In the genomic region with DNA sequence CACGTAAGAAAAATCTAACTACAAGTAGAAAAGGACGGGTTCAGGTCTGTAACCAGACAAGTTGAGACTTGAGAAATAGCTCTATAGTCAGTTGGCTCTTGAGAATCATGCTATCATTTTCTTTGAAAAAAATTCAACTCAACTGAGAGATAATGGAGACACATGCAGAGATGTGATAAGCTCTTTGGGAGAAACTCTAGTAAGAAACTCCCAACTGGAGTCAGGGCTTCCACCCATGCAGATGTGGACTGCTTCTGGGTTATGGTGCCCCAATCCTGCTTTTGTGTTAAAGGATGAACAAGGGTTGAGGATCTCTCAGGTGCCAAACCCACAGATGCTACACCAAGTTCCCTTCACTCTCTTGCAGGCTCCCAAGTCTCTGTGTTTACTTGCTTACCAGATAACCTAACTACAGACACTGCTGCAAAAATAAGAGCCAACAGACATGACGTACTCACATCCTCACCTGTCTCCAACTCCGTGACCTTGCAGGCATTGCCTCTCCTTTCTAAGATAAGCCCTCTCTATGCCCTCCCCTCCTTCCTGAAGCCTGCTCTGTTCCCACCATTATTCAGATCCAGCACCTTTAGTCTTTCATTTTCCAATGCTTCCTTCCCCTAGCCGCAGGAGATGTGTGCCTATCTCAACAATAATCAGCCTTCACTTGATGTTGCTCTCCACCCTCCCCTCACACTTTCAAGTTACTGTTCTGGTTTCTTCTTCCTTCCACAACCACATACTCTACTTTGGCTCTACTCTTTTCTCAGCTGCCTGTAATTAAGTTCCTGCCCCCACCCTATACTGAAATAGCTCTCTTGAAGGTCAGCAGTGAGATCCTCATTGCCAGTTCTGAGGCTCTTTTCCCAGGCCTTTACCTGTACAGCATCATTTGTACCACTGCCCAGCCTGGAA, we compare ENCODE assay signal across 10 cellular contexts.
DNase-seq lines count a peak whose midpoint lies in the region; ATAC-seq, FAIRE-seq and TF ChIP-seq lines count a peak whose summit lies in the region.
"Had no signal": no experiment of that assay in that cellular context is flagged by ENCODE, and none has a peak within 500 bp of the region (broad histone marks: within the 10 kb centered on the region; RNA-seq: fewer than 3 reads in every experiment).

No MANE protein-coding gene starts in this region.

- H3K9ac ChIP-seq in smooth muscle cell (ENCODE audit: low read depth) = no peak overlapping the region

- no peaks in the 10 kb centered on the region for H3K9me3 ChIP-seq in smooth muscle cell (replicated peaks; ENCODE audit: low read depth)

- H3K36me3 ChIP-seq in bronchial epithelial cell (ENCODE audit: control insufficient read depth, insufficient read depth, low read length) = no peaks in the 10 kb centered on the region
- no peaks in the 10 kb centered on the region for H3K36me3 ChIP-seq in smooth muscle cell (ENCODE audit: low read depth)

- ATAC-seq in GM19463 (IDR thresholded peaks at IDR 0.05; ENCODE audit: unreplicated experiment) (peak; percentile 34), HG03354 (IDR thresholded peaks at IDR 0.05; ENCODE audit: poor library complexity, severe bottlenecking, unreplicated experiment) (peak; percentile 47)

- no peak for TF ChIP-seq CTCF in GM12864 (IDR thresholded peaks at IDR 0.05; ENCODE audit: low read depth, low read length, missing control alignments)
- TF ChIP-seq CTCF in bronchial epithelial cell (IDR thresholded peaks at IDR 0.05; ENCODE audit: insufficient read depth, low read length, severe bottlenecking) = no peak
- TF ChIP-seq CTCF in smooth muscle cell (IDR thresholded peaks at IDR 0.05; ENCODE audit: borderline replicate concordance, insufficient read depth, poor library complexity, severe bottlenecking) = no peak

- peak; percentile 75 for DNase-seq in GM12864 (ENCODE audit: low read depth)
- DNase-seq in bronchial epithelial cell (ENCODE audit: low read depth) = peak; percentile 42
- no peak for DNase-seq in NCI-H446 (lab: John Stamatoyannopoulos, UW)
- no peak for DNase-seq in activated CD8-positive, alpha-beta memory T cell treated with anti-CD3 and anti-CD28 coated beads, Interleukin-2, amount 50 U/mL, for 4 hours
- no peak for DNase-seq in iPS-NIHi7 (ENCODE audit: extremely low spot score)
- DNase-seq in smooth muscle cell (lab: John Stamatoyannopoulos, UW; ENCODE audit: unreplicated experiment) = no peak
- DNase-seq: NCI-H1930 had no signal

- no peaks in the 10 kb centered on the region for H3K27me3 ChIP-seq in bronchial epithelial cell (ENCODE audit: control insufficient read depth, insufficient read depth, low read length)
- H3K27me3 ChIP-seq in smooth muscle cell (ENCODE audit: low read depth) = no peaks in the 10 kb centered on the region

- FAIRE-seq in bronchial epithelial cell (lab: Jason Lieb, UNC) = no peak
- FAIRE-seq: G401.6 had no signal

- no peak overlapping the region for H3K27ac ChIP-seq in smooth muscle cell (ENCODE audit: low read depth)

- WGBS in smooth muscle cell (ENCODE audit: low lambda C conversion rate) = 81% methylated on average over 5 of the region's 5 CpGs

- no peaks in the 10 kb centered on the region for H4K20me1 ChIP-seq in smooth muscle cell (ENCODE audit: low read depth)

- H3F3A ChIP-seq in smooth muscle cell (ENCODE audit: low read depth) = no peaks in the 10 kb centered on the region

- H2AFZ ChIP-seq in smooth muscle cell (ENCODE audit: low read depth) = no peak overlapping the region

- peak overlapping the region; percentile 32 for H3K4me3 ChIP-seq in GM12864 (ENCODE audit: low read depth, low read length)
- no peak overlapping the region for H3K4me3 ChIP-seq in bronchial epithelial cell (ENCODE audit: low read depth, low read length)
- H3K4me3 ChIP-seq in smooth muscle cell = no peak overlapping the region

- H3K4me2 ChIP-seq in smooth muscle cell = no peak overlapping the region

- H3K4me1 ChIP-seq in smooth muscle cell (ENCODE audit: low read depth) = no peaks in the 10 kb centered on the region

- H3K79me2 ChIP-seq in smooth muscle cell (ENCODE audit: low read depth) = no peaks in the 10 kb centered on the region

Comparison
In these comparisons a context has a peak if more than half of its experiments do, and no peak if none do; other contexts are left out.
1. DNase-seq: peak in GM12864 (single experiment) and bronchial epithelial cell (single experiment); none in NCI-H446 (0 of 2), activated CD8-positive, alpha-beta memory T cell treated with anti-CD3 and anti-CD28 coated beads, Interleukin-2, amount 50 U/mL, for 4 hours (single experiment), iPS-NIHi7 (single experiment) and smooth muscle cell (single experiment).